ENCODE assay signal across 27 cellular contexts in the genomic region with DNA sequence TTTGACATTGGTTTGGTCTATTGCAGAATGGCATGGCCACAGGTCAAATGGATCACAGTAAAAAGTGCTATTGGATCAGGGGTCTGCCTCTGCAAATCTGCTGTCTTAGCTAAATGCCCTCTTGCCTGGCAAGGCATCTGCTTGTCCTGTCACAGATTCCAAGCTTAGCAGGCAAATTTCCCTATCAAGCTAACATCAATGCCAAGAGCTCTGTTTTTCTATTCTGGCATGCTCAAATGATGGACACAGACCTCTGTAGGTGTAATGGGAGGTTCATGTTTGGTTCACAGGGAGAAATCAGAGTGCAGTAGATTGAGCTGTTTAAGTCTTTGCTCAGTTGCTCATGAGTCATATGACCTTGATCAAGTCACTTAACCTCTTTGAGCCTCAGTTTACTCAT. TPM values are rescaled to one million over a fixed set of nuclear protein-coding genes. Genes with fewer than 3 reads are reported as not detected.
"Had no signal": no experiment of that assay in that cellular context is flagged by ENCODE, and none has a peak within 500 bp of the region (broad histone marks: within the 10 kb centered on the region; RNA-seq: fewer than 3 reads in every experiment).

No MANE protein-coding gene starts in this region.

- H3K4me1 ChIP-seq: esophagus muscularis mucosa, foreskin keratinocyte, gastroesophageal sphincter, heart left ventricle, left lung, lower lobe of right lung had no signal

- H3K79me2 ChIP-seq: hepatocyte had no signal

- DNase-seq: dermis blood vessel endothelial cell; effector CD4-positive, alpha-beta T cell; effector memory CD4-positive, alpha-beta T cell; foreskin keratinocyte; heart left ventricle; hypothalamus; immature natural killer cell; islet precursor cell; kidney; kidney glomerular epithelial cell; left lung; left ventricle myocardium superior; lower lobe of right lung; mesenchymal stem cell; mucosa of descending colon; naive B cell had no signal

- H3K27me3 ChIP-seq: dorsolateral prefrontal cortex, esophagus muscularis mucosa, foreskin keratinocyte, gastroesophageal sphincter, heart left ventricle, hepatocyte, left lung had no signal

- H3K36me3 ChIP-seq: esophagus muscularis mucosa, gastroesophageal sphincter, heart left ventricle, left lung, lower lobe of right lung had no signal

- H3K4me2 ChIP-seq: hepatocyte had no signal

- H3K4me3 ChIP-seq: coronary artery, dorsolateral prefrontal cortex, esophagus muscularis mucosa, gastroesophageal sphincter, heart left ventricle, hepatocyte, left lung, lower lobe of right lung, mucosa of descending colon had no signal

- H3K9me3 ChIP-seq: gastroesophageal sphincter, left lung, lower lobe of right lung, mucosa of descending colon had no signal

- H3K27ac ChIP-seq: coronary artery, dorsolateral prefrontal cortex, esophagus muscularis mucosa, foreskin keratinocyte, gastroesophageal sphincter, heart left ventricle, hepatocyte, left lung, lower lobe of right lung had no signal

- ATAC-seq: foreskin keratinocyte, gastroesophageal sphincter, heart left ventricle, left lung, left ventricle myocardium superior, lower lobe of right lung, mucosa of descending colon had no signal

- H2AFZ ChIP-seq: hepatocyte had no signal

RNA-seq across cellular contexts. Expression of a gene that starts 54.8 kb away (rescaled TPM):
- total RNA-seq: dermis blood vessel endothelial cell, endothelial cell of umbilical vein, epithelial cell of proximal tubule, fibroblast of lung, fibroblast of villous mesenchyme, foreskin keratinocyte, frontal cortex, hepatocyte, left lung, left ventricle myocardium superior, lung microvascular endothelial cell had no signal
- polyA plus RNA-seq: endothelial cell of umbilical vein, foreskin keratinocyte, hepatocyte, immature natural killer cell had no signal
